21 cellular contexts compared by ENCODE assay signal in genomic region chr4:160745126-160745525, GRCh38.
"Had no signal": no experiment of that assay in that cellular context is flagged by ENCODE, and none has a peak within 500 bp of the region (broad histone marks: within the 10 kb centered on the region; RNA-seq: fewer than 3 reads in every experiment).

No MANE protein-coding gene starts in this region.

- DNase-seq: colonic mucosa; dermis blood vessel endothelial cell; left colon; left ventricle myocardium superior; mesenchymal stem cell; midbrain; naive B cell; sigmoid colon; stimulated activated CD4-positive, alpha-beta T cell treated with anti-CD3 and anti-CD28 coated beads, Interleukin-4, amount 100 ng/mL, for 1 hour; stimulated activated CD8-positive, alpha-beta memory T cell treated with anti-CD3 and anti-CD28 coated beads, Interleukin-4, amount 100 ng/mL, for 48 hours; stimulated activated naive CD8-positive, alpha-beta T cell treated with anti-CD3 and anti-CD28 coated beads, Interleukin-15, Interleukin-2, amounts not matched to agents 100 U/mL and 50 U/mL, for 24 hours; upper lobe of right lung had no signal

- ATAC-seq: left colon; left ventricle myocardium superior; stimulated activated effector memory CD8-positive, alpha-beta T cell treated with anti-CD3 and anti-CD28 coated beads, Interleukin-12 subunit alpha, Interleukin-12 subunit beta, amount 100 ng/mL, for 72 hours; stimulated activated naive CD8-positive, alpha-beta T cell treated with anti-CD3 and anti-CD28 coated beads, Interleukin-15, Interleukin-2, amounts not matched to agents 100 U/mL and 50 U/mL, for 24 hours; upper lobe of right lung had no signal

- H3K9me3 ChIP-seq: colonic mucosa, prostate gland, right atrium auricular region, sigmoid colon, upper lobe of right lung, vagina had no signal

- H3K27me3 ChIP-seq: colonic mucosa, right atrium auricular region, sigmoid colon, suprapubic skin, tibial nerve, upper lobe of right lung, vagina had no signal

- H3K4me1 ChIP-seq: colonic mucosa, parathyroid adenoma, prostate gland, right atrium auricular region, suprapubic skin, tibial nerve, upper lobe of right lung, vagina had no signal

- H3K36me3 ChIP-seq: colonic mucosa, prostate gland, right atrium auricular region, sigmoid colon, suprapubic skin, tibial nerve, upper lobe of right lung, vagina had no signal

- H3K4me3 ChIP-seq: colonic mucosa, lung, prostate gland, right atrium auricular region, sigmoid colon, skin epidermis, suprapubic skin, tibial nerve, upper lobe of right lung, vagina had no signal

- H3K27ac ChIP-seq: colonic mucosa, parathyroid adenoma, prostate gland, right atrium auricular region, sigmoid colon, skin epidermis, suprapubic skin, tibial nerve, upper lobe of right lung, vagina had no signal
